In the genomic region with DNA sequence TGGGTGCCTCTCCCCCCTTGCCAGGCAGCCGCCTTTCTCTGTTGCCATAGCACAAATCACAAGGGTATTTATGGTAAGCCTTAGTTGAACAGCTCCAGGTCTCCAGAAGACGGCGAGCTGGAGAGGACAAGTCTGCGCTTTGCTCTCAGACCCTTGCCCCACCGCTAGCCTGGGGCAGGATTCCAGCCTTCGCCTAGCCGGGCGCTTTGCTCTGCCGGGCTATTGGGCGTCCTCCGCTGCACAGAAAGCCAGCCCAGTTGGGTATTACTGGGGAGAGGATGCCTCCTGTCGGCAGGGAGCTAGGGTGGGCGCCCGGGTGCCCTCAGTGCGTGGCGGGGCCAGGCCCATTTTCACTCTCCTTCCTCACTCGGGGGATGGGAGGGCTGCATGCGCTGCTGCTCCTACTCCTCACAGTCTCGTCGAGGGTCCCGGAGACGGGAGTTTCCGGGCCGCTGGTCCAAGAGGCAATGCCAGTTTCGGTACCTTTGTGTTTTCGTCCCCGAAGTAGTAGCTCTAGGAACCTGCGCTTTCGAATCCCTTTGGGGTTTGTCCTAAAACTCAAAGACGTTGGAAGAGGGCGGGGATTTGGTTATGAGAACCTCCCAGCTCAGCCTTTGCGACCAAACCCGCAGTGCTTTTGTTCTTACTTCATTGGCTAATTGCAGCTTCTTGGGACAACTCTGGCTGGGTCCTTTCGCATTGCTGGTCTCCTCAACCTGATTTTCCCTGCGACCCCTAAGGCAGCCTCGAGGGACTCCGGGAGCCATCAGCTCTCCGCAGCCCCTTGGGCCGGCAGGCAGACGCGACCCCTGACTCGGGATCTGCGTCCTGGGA, we compare ENCODE assay signal across 1 cellular context.
A peak's percentile ranks its signal among the peaks of the same experiment; 100 is the strongest.
TF ChIP-seq lines count a peak whose summit lies in the region.

No MANE protein-coding gene starts in this region.

TF ChIP-seq in HepG2, 621 proteins besides CTCF, POLR2A, EP300 and RAD21 (continued from another document and continues in another):
- TF ChIP-seq, protein P1, sequence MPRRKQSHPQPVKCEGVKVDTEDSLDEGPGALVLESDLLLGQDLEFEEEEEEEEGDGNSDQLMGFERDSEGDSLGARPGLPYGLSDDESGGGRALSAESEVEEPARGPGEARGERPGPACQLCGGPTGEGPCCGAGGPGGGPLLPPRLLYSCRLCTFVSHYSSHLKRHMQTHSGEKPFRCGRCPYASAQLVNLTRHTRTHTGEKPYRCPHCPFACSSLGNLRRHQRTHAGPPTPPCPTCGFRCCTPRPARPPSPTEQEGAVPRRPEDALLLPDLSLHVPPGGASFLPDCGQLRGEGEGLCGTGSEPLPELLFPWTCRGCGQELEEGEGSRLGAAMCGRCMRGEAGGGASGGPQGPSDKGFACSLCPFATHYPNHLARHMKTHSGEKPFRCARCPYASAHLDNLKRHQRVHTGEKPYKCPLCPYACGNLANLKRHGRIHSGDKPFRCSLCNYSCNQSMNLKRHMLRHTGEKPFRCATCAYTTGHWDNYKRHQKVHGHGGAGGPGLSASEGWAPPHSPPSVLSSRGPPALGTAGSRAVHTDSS (CRISPR knock-in tag; conservative IDR thresholded peaks at IDR 0.05) = no peak
- no peak for TF ChIP-seq ZNF510 (CRISPR knock-in tag; IDR thresholded peaks at IDR 0.05; ENCODE audit: low read depth)
- peak; percentile 64; the same call in 1 of the 2 replicates for TF ChIP-seq ZNF350 (CRISPR knock-in tag; IDR thresholded peaks at IDR 0.05; ENCODE audit: borderline replicate concordance, low read depth)
- no peak for TF ChIP-seq ZFP82 (CRISPR knock-in tag; IDR thresholded peaks at IDR 0.05; ENCODE audit: borderline replicate concordance)
- TF ChIP-seq DNMT1 (CRISPR knock-in tag; IDR thresholded peaks at IDR 0.05) = 0 out of 2 replicates have a peak, but pooled peaks have one; percentile 71
- TF ChIP-seq SMC3 (IDR thresholded peaks at IDR 0.05; ENCODE audit: low read length) = peak; percentile 55; the same call in 1 of the 2 replicates
- peak; percentile 67; the same call in 1 of the 2 replicates for TF ChIP-seq ZFP90 (CRISPR knock-in tag; IDR thresholded peaks at IDR 0.05; ENCODE audit: borderline replicate concordance)
- TF ChIP-seq NFATC3 (CRISPR knock-in tag; IDR thresholded peaks at IDR 0.05) = 0 out of 2 replicates have a peak, but pooled peaks have one; percentile 32
- TF ChIP-seq, protein P2, sequence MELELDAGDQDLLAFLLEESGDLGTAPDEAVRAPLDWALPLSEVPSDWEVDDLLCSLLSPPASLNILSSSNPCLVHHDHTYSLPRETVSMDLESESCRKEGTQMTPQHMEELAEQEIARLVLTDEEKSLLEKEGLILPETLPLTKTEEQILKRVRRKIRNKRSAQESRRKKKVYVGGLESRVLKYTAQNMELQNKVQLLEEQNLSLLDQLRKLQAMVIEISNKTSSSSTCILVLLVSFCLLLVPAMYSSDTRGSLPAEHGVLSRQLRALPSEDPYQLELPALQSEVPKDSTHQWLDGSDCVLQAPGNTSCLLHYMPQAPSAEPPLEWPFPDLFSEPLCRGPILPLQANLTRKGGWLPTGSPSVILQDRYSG (CRISPR knock-in tag; IDR thresholded peaks at IDR 0.05) = no peak
- TF ChIP-seq ZNF160 (CRISPR knock-in tag; IDR thresholded peaks at IDR 0.05) = no peak
- TF ChIP-seq, protein P3, sequence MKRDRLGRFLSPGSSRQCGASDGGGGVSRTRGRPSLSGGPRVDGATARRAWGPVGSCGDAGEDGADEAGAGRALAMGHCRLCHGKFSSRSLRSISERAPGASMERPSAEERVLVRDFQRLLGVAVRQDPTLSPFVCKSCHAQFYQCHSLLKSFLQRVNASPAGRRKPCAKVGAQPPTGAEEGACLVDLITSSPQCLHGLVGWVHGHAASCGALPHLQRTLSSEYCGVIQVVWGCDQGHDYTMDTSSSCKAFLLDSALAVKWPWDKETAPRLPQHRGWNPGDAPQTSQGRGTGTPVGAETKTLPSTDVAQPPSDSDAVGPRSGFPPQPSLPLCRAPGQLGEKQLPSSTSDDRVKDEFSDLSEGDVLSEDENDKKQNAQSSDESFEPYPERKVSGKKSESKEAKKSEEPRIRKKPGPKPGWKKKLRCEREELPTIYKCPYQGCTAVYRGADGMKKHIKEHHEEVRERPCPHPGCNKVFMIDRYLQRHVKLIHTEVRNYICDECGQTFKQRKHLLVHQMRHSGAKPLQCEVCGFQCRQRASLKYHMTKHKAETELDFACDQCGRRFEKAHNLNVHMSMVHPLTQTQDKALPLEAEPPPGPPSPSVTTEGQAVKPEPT (CRISPR knock-in tag; IDR thresholded peaks at IDR 0.05; ENCODE audit: low read depth) = peak; percentile 80
- peak; percentile 78; the same call in 1 of the 2 replicates for TF ChIP-seq NFKB2 (CRISPR knock-in tag; IDR thresholded peaks at IDR 0.05; ENCODE audit: borderline replicate concordance)
- TF ChIP-seq YEATS2 (CRISPR knock-in tag; IDR thresholded peaks at IDR 0.05; ENCODE audit: borderline replicate concordance) = no peak
- 0 out of 2 replicates have a peak, but pooled peaks have one; percentile 53 for TF ChIP-seq ZNF451 (CRISPR knock-in tag; IDR thresholded peaks at IDR 0.05)
- 0 out of 2 replicates have a peak, but pooled peaks have one; percentile 12 for TF ChIP-seq ZNF331 (CRISPR knock-in tag; IDR thresholded peaks at IDR 0.05)
- TF ChIP-seq ZNF251 (CRISPR knock-in tag; IDR thresholded peaks at IDR 0.05) = no peak
- TF ChIP-seq, protein P4, sequence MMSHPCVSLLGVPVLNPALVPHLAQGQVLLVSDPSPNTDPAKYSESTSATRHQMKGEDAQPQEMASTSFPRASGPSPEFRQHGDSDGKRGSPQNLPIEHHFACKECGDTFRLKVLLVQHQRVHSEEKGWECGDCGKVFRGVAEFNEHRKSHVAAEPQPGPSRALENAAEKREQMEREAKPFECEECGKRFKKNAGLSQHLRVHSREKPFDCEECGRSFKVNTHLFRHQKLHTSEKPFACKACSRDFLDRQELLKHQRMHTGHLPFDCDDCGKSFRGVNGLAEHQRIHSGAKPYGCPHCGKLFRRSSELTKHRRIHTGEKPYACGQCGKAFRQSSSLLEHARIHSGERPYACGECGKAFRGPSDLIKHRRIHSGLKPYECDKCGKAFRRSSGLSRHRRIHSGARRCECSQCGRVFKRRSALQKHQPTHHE (CRISPR knock-in tag; IDR thresholded peaks at IDR 0.05; ENCODE audit: borderline replicate concordance) = no peak
- peak; percentile 67; the same call in 1 of the 2 replicates for TF ChIP-seq MEIS1 (CRISPR knock-in tag; IDR thresholded peaks at IDR 0.05; ENCODE audit: borderline replicate concordance)
- no peak for TF ChIP-seq ARNT (IDR thresholded peaks at IDR 0.05)
- TF ChIP-seq ZNF230 (CRISPR knock-in tag; IDR thresholded peaks at IDR 0.05) = 0 out of 2 replicates have a peak, but pooled peaks have one; percentile 26
- no peak for TF ChIP-seq TOE1 (CRISPR knock-in tag; IDR thresholded peaks at IDR 0.05)
- TF ChIP-seq, protein P5, sequence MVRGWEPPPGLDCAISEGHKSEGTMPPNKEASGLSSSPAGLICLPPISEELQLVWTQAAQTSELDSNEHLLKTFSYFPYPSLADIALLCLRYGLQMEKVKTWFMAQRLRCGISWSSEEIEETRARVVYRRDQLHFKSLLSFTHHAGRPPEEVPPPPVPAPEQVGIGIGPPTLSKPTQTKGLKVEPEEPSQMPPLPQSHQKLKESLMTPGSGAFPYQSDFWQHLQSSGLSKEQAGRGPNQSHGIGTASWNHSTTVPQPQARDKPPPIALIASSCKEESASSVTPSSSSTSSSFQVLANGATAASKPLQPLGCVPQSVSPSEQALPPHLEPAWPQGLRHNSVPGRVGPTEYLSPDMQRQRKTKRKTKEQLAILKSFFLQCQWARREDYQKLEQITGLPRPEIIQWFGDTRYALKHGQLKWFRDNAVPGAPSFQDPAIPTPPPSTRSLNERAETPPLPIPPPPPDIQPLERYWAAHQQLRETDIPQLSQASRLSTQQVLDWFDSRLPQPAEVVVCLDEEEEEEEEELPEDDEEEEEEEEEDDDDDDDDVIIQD (CRISPR knock-in tag; IDR thresholded peaks at IDR 0.05; ENCODE audit: low read depth) = no peak
- no peak for TF ChIP-seq RNF2 (conservative IDR thresholded peaks at IDR 0.05; ENCODE audit: low read depth)
- TF ChIP-seq SMAD1 (CRISPR knock-in tag; IDR thresholded peaks at IDR 0.05; ENCODE audit: borderline replicate concordance, low read depth) = no peak
- TF ChIP-seq BRCA1 (CRISPR knock-in tag; IDR thresholded peaks at IDR 0.05) = 0 out of 2 replicates have a peak, but pooled peaks have one; percentile 33
- TF ChIP-seq ZNF207 (IDR thresholded peaks at IDR 0.05; ENCODE audit: borderline replicate concordance) = no peak
- TF ChIP-seq ZNF775 (CRISPR knock-in tag; IDR thresholded peaks at IDR 0.05; ENCODE audit: borderline replicate concordance) = no peak
- TF ChIP-seq, protein P6, sequence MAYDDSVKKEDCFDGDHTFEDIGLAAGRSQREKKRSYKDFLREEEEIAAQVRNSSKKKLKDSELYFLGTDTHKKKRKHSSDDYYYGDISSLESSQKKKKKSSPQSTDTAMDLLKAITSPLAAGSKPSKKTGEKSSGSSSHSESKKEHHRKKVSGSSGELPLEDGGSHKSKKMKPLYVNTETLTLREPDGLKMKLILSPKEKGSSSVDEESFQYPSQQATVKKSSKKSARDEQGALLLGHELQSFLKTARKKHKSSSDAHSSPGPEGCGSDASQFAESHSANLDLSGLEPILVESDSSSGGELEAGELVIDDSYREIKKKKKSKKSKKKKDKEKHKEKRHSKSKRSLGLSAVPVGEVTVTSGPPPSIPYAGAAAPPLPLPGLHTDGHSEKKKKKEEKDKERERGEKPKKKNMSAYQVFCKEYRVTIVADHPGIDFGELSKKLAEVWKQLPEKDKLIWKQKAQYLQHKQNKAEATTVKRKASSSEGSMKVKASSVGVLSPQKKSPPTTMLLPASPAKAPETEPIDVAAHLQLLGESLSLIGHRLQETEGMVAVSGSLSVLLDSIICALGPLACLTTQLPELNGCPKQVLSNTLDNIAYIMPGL (CRISPR knock-in tag; IDR thresholded peaks at IDR 0.05; ENCODE audit: borderline replicate concordance in 1 of 2, low read depth in 1 of 2) = peak; percentile 83 to 93; a peak in 3 of 4 replicates
- TF ChIP-seq CBX1 (IDR thresholded peaks at IDR 0.05; ENCODE audit: low read depth) = no peak
- no peak for TF ChIP-seq MIXL1 (CRISPR knock-in tag; IDR thresholded peaks at IDR 0.05)
- no peak for TF ChIP-seq HNRNPH1 (optimal IDR thresholded peaks at IDR 0.05; ENCODE audit: low read depth, low read length)
- no peak for TF ChIP-seq TARDBP (CRISPR knock-in tag; IDR thresholded peaks at IDR 0.05)
- no peak for TF ChIP-seq SCMH1 (CRISPR knock-in tag; IDR thresholded peaks at IDR 0.05; ENCODE audit: borderline replicate concordance)
- no peak; the same call in 1 of the 2 replicates for TF ChIP-seq ZNF782 (CRISPR knock-in tag; IDR thresholded peaks at IDR 0.05; ENCODE audit: borderline replicate concordance)
- TF ChIP-seq GATAD2A (CRISPR knock-in tag; IDR thresholded peaks at IDR 0.05) = peak; percentile 39; the same call in 1 of the 2 replicates
- TF ChIP-seq TRIM24 (CRISPR knock-in tag; IDR thresholded peaks at IDR 0.05) = no peak
- TF ChIP-seq SNRNP70 (IDR thresholded peaks at IDR 0.05; ENCODE audit: low read depth, low read length) = no peak
- TF ChIP-seq HDAC1 (CRISPR knock-in tag; IDR thresholded peaks at IDR 0.05) = peak; percentile 48; the same call in 1 of the 2 replicates
- TF ChIP-seq, protein P7, sequence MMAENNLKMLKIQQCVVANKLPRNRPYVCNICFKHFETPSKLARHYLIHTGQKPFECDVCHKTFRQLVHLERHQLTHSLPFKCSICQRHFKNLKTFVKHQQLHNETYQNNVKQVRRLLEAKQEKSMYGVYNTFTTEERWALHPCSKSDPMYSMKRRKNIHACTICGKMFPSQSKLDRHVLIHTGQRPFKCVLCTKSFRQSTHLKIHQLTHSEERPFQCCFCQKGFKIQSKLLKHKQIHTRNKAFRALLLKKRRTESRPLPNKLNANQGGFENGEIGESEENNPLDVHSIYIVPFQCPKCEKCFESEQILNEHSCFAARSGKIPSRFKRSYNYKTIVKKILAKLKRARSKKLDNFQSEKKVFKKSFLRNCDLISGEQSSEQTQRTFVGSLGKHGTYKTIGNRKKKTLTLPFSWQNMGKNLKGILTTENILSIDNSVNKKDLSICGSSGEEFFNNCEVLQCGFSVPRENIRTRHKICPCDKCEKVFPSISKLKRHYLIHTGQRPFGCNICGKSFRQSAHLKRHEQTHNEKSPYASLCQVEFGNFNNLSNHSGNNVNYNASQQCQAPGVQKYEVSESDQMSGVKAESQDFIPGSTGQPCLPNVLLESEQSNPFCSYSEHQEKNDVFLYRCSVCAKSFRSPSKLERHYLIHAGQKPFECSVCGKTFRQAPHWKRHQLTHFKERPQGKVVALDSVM (CRISPR knock-in tag; IDR thresholded peaks at IDR 0.05) = peak; percentile 21; the same call in 1 of the 2 replicates
- TF ChIP-seq ZSCAN12 (CRISPR knock-in tag; IDR thresholded peaks at IDR 0.05) = no peak
- TF ChIP-seq, protein P8, sequence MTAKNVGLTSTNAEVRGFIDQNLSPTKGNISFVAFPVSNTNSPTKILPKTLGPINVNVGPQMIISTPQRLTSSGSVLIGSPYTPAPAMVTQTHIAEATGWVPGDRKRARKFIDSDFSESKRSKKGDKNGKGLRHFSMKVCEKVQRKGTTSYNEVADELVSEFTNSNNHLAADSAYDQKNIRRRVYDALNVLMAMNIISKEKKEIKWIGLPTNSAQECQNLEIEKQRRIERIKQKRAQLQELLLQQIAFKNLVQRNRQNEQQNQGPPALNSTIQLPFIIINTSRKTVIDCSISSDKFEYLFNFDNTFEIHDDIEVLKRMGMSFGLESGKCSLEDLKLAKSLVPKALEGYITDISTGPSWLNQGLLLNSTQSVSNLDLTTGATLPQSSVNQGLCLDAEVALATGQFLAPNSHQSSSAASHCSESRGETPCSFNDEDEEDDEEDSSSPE (CRISPR knock-in tag; IDR thresholded peaks at IDR 0.05) = no peak
- no peak for TF ChIP-seq ZC3H13 (CRISPR knock-in tag; IDR thresholded peaks at IDR 0.05)
- 0 out of 2 replicates have a peak, but pooled peaks have one; percentile 38 for TF ChIP-seq MZF1 (CRISPR knock-in tag; IDR thresholded peaks at IDR 0.05; ENCODE audit: borderline replicate concordance)
- TF ChIP-seq XRCC5 (optimal IDR thresholded peaks at IDR 0.05; ENCODE audit: low read length) = peak; percentile 79
- TF ChIP-seq RBAK (CRISPR knock-in tag; IDR thresholded peaks at IDR 0.05) = no peak
- TF ChIP-seq LCORL (IDR thresholded peaks at IDR 0.05) = no peak
- TF ChIP-seq LCORL (CRISPR knock-in tag; IDR thresholded peaks at IDR 0.05) = peak; percentile 83
- TF ChIP-seq PHF21A (CRISPR knock-in tag; IDR thresholded peaks at IDR 0.05) = peak; percentile 57; the same call in 1 of the 2 replicates
- peak; percentile 18; the same call in 1 of the 2 replicates for TF ChIP-seq RXRA (CRISPR knock-in tag; IDR thresholded peaks at IDR 0.05)
- TF ChIP-seq ZSCAN29 (CRISPR knock-in tag; conservative IDR thresholded peaks at IDR 0.05) = peak; percentile 71; the same call in 1 of the 2 replicates
- 0 out of 2 replicates have a peak, but pooled peaks have one; percentile 75 for TF ChIP-seq FOXC1 (CRISPR knock-in tag; IDR thresholded peaks at IDR 0.05; ENCODE audit: borderline replicate concordance)
- TF ChIP-seq HNRNPL (IDR thresholded peaks at IDR 0.05; ENCODE audit: low read depth, low read length) = peak; percentile 68; the same call in 1 of the 2 replicates
- TF ChIP-seq BRD4 (CRISPR knock-in tag; IDR thresholded peaks at IDR 0.05) = no peak
- TF ChIP-seq, protein P9, sequence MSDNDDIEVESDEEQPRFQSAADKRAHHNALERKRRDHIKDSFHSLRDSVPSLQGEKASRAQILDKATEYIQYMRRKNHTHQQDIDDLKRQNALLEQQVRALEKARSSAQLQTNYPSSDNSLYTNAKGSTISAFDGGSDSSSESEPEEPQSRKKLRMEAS (IDR thresholded peaks at IDR 0.05) = 0 out of 2 replicates have a peak, but pooled peaks have one; percentile 13
- no peak for TF ChIP-seq NFIB (CRISPR knock-in tag; IDR thresholded peaks at IDR 0.05; ENCODE audit: borderline replicate concordance)
- TF ChIP-seq ARID2 (CRISPR knock-in tag; IDR thresholded peaks at IDR 0.05; ENCODE audit: borderline replicate concordance) = 0 out of 2 replicates have a peak, but pooled peaks have one; percentile 39
- TF ChIP-seq ZNF335 (CRISPR knock-in tag; IDR thresholded peaks at IDR 0.05) = no peak
